9 cellular contexts compared by ENCODE assay signal in the genomic region with DNA sequence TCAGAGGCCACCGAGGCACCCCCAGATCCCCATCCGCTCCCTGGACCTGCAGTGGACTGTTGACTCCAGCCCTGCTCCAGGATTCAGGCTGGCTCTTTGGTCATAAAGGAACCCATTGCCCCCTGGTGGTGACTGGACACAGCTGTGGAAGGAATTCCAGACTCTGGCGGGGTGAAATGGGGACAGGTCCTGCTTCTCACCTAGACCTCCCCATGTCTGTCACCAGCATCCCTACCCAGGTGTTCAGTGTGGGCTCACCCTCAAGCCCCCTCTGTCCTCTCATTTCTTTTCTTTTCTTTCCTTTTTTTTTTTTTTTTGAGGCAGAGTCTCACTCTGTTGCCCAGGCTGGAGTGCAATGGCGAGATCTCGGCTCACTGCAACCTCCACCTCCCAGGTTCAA. TPM values are rescaled to one million over a fixed set of nuclear protein-coding genes. Genes with fewer than 3 reads are reported as not detected.
DNase-seq lines count a peak whose midpoint lies in the region; ATAC-seq, FAIRE-seq and TF ChIP-seq lines count a peak whose summit lies in the region.
"Had no signal": no experiment of that assay in that cellular context is flagged by ENCODE, and none has a peak within 500 bp of the region (broad histone marks: within the 10 kb centered on the region; RNA-seq: fewer than 3 reads in every experiment).

No MANE protein-coding gene starts in this region.

- CTCF ChIA-PET in activated naive CD4-positive, alpha-beta T cell treated with anti-CD3 and anti-CD28 coated beads for 36 hours (lab: Charles Lee), result interaction anchor here (0.6 to 5.7 kb wide), 8 partner anchors 17 to 370 kb away, joined by 3 to 48 read pairs (median 4); a partner anchor contains a TSS

- no peak overlapping the region for H3K27ac Mint-ChIP-seq in activated naive CD4-positive, alpha-beta T cell treated with anti-CD3 and anti-CD28 coated beads for 36 hours
- H3K27ac Mint-ChIP-seq: IgD-negative memory B cell had no signal

- ATAC-seq in RWPE2 (ENCODE audit: low read depth) (peak; percentile 74), HG03439 (IDR thresholded peaks at IDR 0.05; ENCODE audit: unreplicated experiment) (no peak), HG03045 (IDR thresholded peaks at IDR 0.05; ENCODE audit: unreplicated experiment) (no peak)

- no peaks in the 10 kb centered on the region for H3K36me3 Mint-ChIP-seq in activated naive CD4-positive, alpha-beta T cell treated with anti-CD3 and anti-CD28 coated beads for 36 hours (ENCODE audit: low read depth)
- H3K36me3 Mint-ChIP-seq: IgD-negative memory B cell had no signal

- no peak overlapping the region for H3K4me2 ChIP-seq in osteoblast (ENCODE audit: insufficient read depth, low read length)

- H3K79me2 ChIP-seq in osteoblast (ENCODE audit: insufficient read depth, low read length), result peaks cover 15% of the 10 kb centered on the region

- intact Hi-C loops in activated naive CD4-positive, alpha-beta T cell treated with anti-CD3 and anti-CD28 coated beads for 36 hours (cut with micrococcal nuclease), result loop anchor here (1.0 to 2.0 kb wide), 2 partner anchors 60 to 82 kb away; no protein-coding TSS in a partner anchor

- H3K9me3 ChIP-seq in RWPE2 (ENCODE audit: severe bottlenecking) (peaks cover 7% of the 10 kb centered on the region), osteoblast (ENCODE audit: low read depth, low read length) (no peaks in the 10 kb centered on the region)

- no peak overlapping the region for H3K4me3 Mint-ChIP-seq in activated naive CD4-positive, alpha-beta T cell treated with anti-CD3 and anti-CD28 coated beads for 36 hours
- H3K4me3 Mint-ChIP-seq: IgD-negative memory B cell had no signal

- peak overlapping the region; percentile 86 for H3K27ac ChIP-seq in RWPE2 (ENCODE audit: poor library complexity, severe bottlenecking)
- H3K27ac ChIP-seq in osteoblast (ENCODE audit: low read depth, low read length), result no peak overlapping the region

- FAIRE-seq in D721Med (lab: Jason Lieb, UNC) (no peak), frontal cortex (lab: Jason Lieb, UNC) (no peak)

- H3K4me3 ChIP-seq in RWPE2 (ENCODE audit: severe bottlenecking) (no peak overlapping the region), osteoblast (ENCODE audit: insufficient read depth, low read length) (no peak overlapping the region)

- no peaks in the 10 kb centered on the region for H3K27me3 ChIP-seq in RWPE2 (ENCODE audit: insufficient read depth, poor library complexity, severe bottlenecking)
- H3K27me3 ChIP-seq in osteoblast (ENCODE audit: insufficient read depth, low read length), result no peaks in the 10 kb centered on the region

- H3K9me3 Mint-ChIP-seq in activated naive CD4-positive, alpha-beta T cell treated with anti-CD3 and anti-CD28 coated beads for 36 hours, result no peaks in the 10 kb centered on the region
- H3K9me3 Mint-ChIP-seq: IgD-negative memory B cell had no signal

- peak; percentile 63 for DNase-seq in D721Med (ENCODE audit: insufficient read length, low spot score)
- peak; percentile 78 for DNase-seq in LHCN-M2 (ENCODE audit: low read depth)
- no peak for DNase-seq in RWPE2 (ENCODE audit: low spot score)
- peak; percentile 78 for DNase-seq in activated naive CD4-positive, alpha-beta T cell treated with anti-CD3 and anti-CD28 coated beads for 36 hours
- DNase-seq in frontal cortex (ENCODE audit: low spot score in 2 of 2), result peak; percentile 69 to 79
- peak; percentile 81 for DNase-seq in osteoblast (ENCODE audit: insufficient read length, low spot score, missing footprints)

- peaks cover 11% of the 10 kb centered on the region for H3K27me3 Mint-ChIP-seq in activated naive CD4-positive, alpha-beta T cell treated with anti-CD3 and anti-CD28 coated beads for 36 hours (ENCODE audit: low read depth)

- TF ChIP-seq CTCF in D721Med (IDR thresholded peaks at IDR 0.05; ENCODE audit: insufficient read depth, missing control alignments) (peak; percentile 87), RWPE2 (IDR thresholded peaks at IDR 0.05; ENCODE audit: poor library complexity, severe bottlenecking) (peak; percentile 90), osteoblast (IDR thresholded peaks at IDR 0.05; ENCODE audit: extremely low read depth, low read depth, low read length) (peak; percentile 87)

- H3K36me3 ChIP-seq in RWPE2 (ENCODE audit: low read depth), result no peaks in the 10 kb centered on the region
- H3K36me3 ChIP-seq in osteoblast (ENCODE audit: insufficient read depth, low read length), result no peaks in the 10 kb centered on the region

- peaks cover 5% of the 10 kb centered on the region for H3K4me1 Mint-ChIP-seq in activated naive CD4-positive, alpha-beta T cell treated with anti-CD3 and anti-CD28 coated beads for 36 hours (ENCODE audit: low read depth)

- no peak overlapping the region for H2AFZ ChIP-seq in osteoblast (ENCODE audit: low read length)

- peaks cover 21% of the 10 kb centered on the region for H3K4me1 ChIP-seq in RWPE2 (ENCODE audit: insufficient read depth, poor library complexity, severe bottlenecking)
- peaks cover 11% of the 10 kb centered on the region for H3K4me1 ChIP-seq in osteoblast (ENCODE audit: insufficient read depth, low read length)

- no peaks in the 10 kb centered on the region for H4K20me1 ChIP-seq in osteoblast (ENCODE audit: insufficient read depth, low read length)

RNA-seq across cellular contexts. Expression of a gene that starts 25.5 kb away (rescaled TPM):
- total RNA-seq in LHCN-M2 (2014; rRNA removed), result 40.4 and 98.0 TPM in 2 replicates
- polyA plus RNA-seq in LHCN-M2 (2012), result 33.2 TPM
- 10 to 100 TPM; 17.4 to 17.8 TPM for total RNA-seq in activated naive CD4-positive, alpha-beta T cell treated with anti-CD3 and anti-CD28 coated beads for 36 hours
- 63.2 TPM for total RNA-seq in frontal cortex
- total RNA-seq in osteoblast, result 19.9 and 23.0 TPM in 2 replicates
